In genomic region chr3:20811006-20811405, GRCh38 we compare ENCODE assay signal across 35 cellular contexts.
"Had no signal": no experiment of that assay in that cellular context is flagged by ENCODE, and none has a peak within 500 bp of the region (broad histone marks: within the 10 kb centered on the region; RNA-seq: fewer than 3 reads in every experiment).

No MANE protein-coding gene starts in this region.

- H3K4me3 Mint-ChIP-seq: activated B cell treated with CpG ODN at 0.5 μM for 24 hours; activated CD4-positive, alpha-beta memory T cell treated with anti-CD3 and anti-CD28 coated beads for 36 hours; activated CD4-positive, alpha-beta T cell treated with anti-CD3 and anti-CD28 coated beads, Interleukin-2, amount 10 ng/mL, durations not matched to agents 24 days and 14 days; activated CD8-positive, alpha-beta T cell treated with anti-CD3 and anti-CD28 coated beads for 36 hours; activated naive CD4-positive, alpha-beta T cell treated with anti-CD3 and anti-CD28 coated beads for 36 hours; activated naive CD8-positive, alpha-beta T cell treated with anti-CD3 and anti-CD28 coated beads for 36 hours; activated T-cell treated with anti-CD3 and anti-CD28 coated beads, Interleukin-2, amount 50 U/mL, for 4 hours; activated T-cell treated with anti-CD3 and anti-CD28 coated beads, Interleukin-2, amount 50 U/mL, for 72 hours; activated T-helper 1 cell treated with anti-CD3 and anti-CD28 coated beads, Interleukin-12 subunit alpha, Interleukin-12 subunit beta, Interleukin-2, Interleukin-4 antibody, amounts not matched to agents 30 ng/mL and 10 ng/mL and 1 ng/mL, durations not matched to agents 14 hours and 24 hours and 36 hours; activated T-helper 17 cell treated with anti-CD3 and anti-CD28 coated beads, Interleukin-2, amount 50 U/mL, for 72 hours; T-helper 1 cell treated with Interleukin-12 subunit alpha and Interleukin-12 subunit beta and Interleukin-4 antibody, amounts not matched to agents 30 μg/mL and 1 μg/mL, for 36 hours; T-helper 2 cell treated with Interferon-gamma antibody and Interleukin-4, amounts not matched to agents 5 μg/mL and 100 μg/mL, for 36 hours had no signal

- H3K4me3 ChIP-seq: adrenal gland, body of pancreas, breast epithelium had no signal

- DNase-seq: activated B cell treated with CpG ODN at 0.5 μM for 24 hours; activated CD4-positive, alpha-beta memory T cell treated with anti-CD3 and anti-CD28 coated beads for 36 hours; activated CD4-positive, alpha-beta T cell treated with anti-CD3 and anti-CD28 coated beads for 4 hours; activated CD4-positive, alpha-beta T cell treated with anti-CD3 and anti-CD28 coated beads, Interleukin-2, amount 10 ng/mL, durations not matched to agents 24 days and 14 days; activated CD4-positive, alpha-beta T cell treated with anti-CD3 and anti-CD28 coated beads, Interleukin-2, amount 50 U/mL, for 1 hour; activated CD4-positive, alpha-beta T cell treated with anti-CD3 and anti-CD28 coated beads, Interleukin-2, amount 50 U/mL, for 4 hours; activated CD4-positive, CD25-positive, alpha-beta regulatory T cell treated with anti-CD3 and anti-CD28 coated beads, Interleukin-2, amount 50 U/mL, for 72 hours; activated CD8-positive, alpha-beta memory T cell treated with anti-CD3 and anti-CD28 coated beads, Interleukin-2, amount 50 U/mL, for 4 hours; activated CD8-positive, alpha-beta T cell treated with anti-CD3 and anti-CD28 coated beads for 36 hours; activated effector memory CD4-positive, alpha-beta T cell treated with anti-CD3 and anti-CD28 coated beads, Interleukin-2, amount 50 U/mL, for 16 hours; activated gamma-delta T cell treated with Interleukin-2 at 50 U/mL for 16 hours; activated naive CD4-positive, alpha-beta T cell; activated naive CD4-positive, alpha-beta T cell treated with anti-CD3 and anti-CD28 coated beads for 36 hours; activated naive CD4-positive, alpha-beta T cell treated with anti-CD3 and anti-CD28 coated beads, Interleukin-2, amount 50 U/mL, for 16 hours; activated naive CD8-positive, alpha-beta T cell treated with anti-CD3 and anti-CD28 coated beads for 36 hours; activated T-cell treated with anti-CD3 and anti-CD28 coated beads for 4 hours; activated T-cell treated with anti-CD3 and anti-CD28 coated beads, Interleukin-2, amount 50 U/mL, for 1 hour; activated T-cell treated with anti-CD3 and anti-CD28 coated beads, Interleukin-2, amount 50 U/mL, for 4 hours; activated T-cell treated with anti-CD3 and anti-CD28 coated beads, Interleukin-2, amount 50 U/mL, for 72 hours; adrenal gland; amniotic stem cell; aorta; body of pancreas; brain microvascular endothelial cell; central memory CD4-positive, alpha-beta T cell; T-helper 2 cell; T-helper 9 cell had no signal

- H3K27ac Mint-ChIP-seq: activated B cell treated with CpG ODN at 0.5 μM for 24 hours; activated CD4-positive, alpha-beta memory T cell treated with anti-CD3 and anti-CD28 coated beads for 36 hours; activated CD4-positive, alpha-beta T cell treated with anti-CD3 and anti-CD28 coated beads, Interleukin-2, amount 10 ng/mL, durations not matched to agents 24 days and 14 days; activated CD8-positive, alpha-beta T cell treated with anti-CD3 and anti-CD28 coated beads for 36 hours; activated naive CD4-positive, alpha-beta T cell treated with anti-CD3 and anti-CD28 coated beads for 36 hours; activated naive CD4-positive, alpha-beta T cell treated with anti-CD3 and anti-CD28 coated beads, Interleukin-2, amount 50 U/mL, for 72 hours; activated naive CD8-positive, alpha-beta T cell treated with anti-CD3 and anti-CD28 coated beads for 36 hours; activated T-cell treated with anti-CD3 and anti-CD28 coated beads, Interleukin-2, amount 50 U/mL, for 72 hours; activated T-helper 1 cell treated with anti-CD3 and anti-CD28 coated beads, Interleukin-12 subunit alpha, Interleukin-12 subunit beta, Interleukin-2, Interleukin-4 antibody, amounts not matched to agents 30 ng/mL and 10 ng/mL and 1 ng/mL, durations not matched to agents 14 hours and 24 hours and 36 hours; activated T-helper 17 cell treated with anti-CD3 and anti-CD28 coated beads, Interleukin-2, amount 50 U/mL, for 72 hours; T-helper 1 cell treated with Interleukin-12 subunit alpha and Interleukin-12 subunit beta and Interleukin-4 antibody, amounts not matched to agents 30 μg/mL and 1 μg/mL, for 36 hours; T-helper 2 cell treated with Interferon-gamma antibody and Interleukin-4, amounts not matched to agents 5 μg/mL and 100 μg/mL, for 36 hours had no signal

- ATAC-seq: activated CD8-positive, alpha-beta T cell treated with anti-CD3 and anti-CD28 coated beads for 36 hours; activated naive CD4-positive, alpha-beta T cell treated with anti-CD3 and anti-CD28 coated beads, Interleukin-2, amount 50 U/mL, for 72 hours; activated T-cell treated with anti-CD3 and anti-CD28 coated beads, Interleukin-2, amount 50 U/mL, for 4 hours; activated T-cell treated with anti-CD3 and anti-CD28 coated beads, Interleukin-2, amount 50 U/mL, for 72 hours; activated T-helper 17 cell treated with anti-CD3 and anti-CD28 coated beads, Interleukin-2, amount 50 U/mL, for 72 hours; body of pancreas had no signal

- H3K27me3 Mint-ChIP-seq: activated B cell treated with CpG ODN at 0.5 μM for 24 hours; activated CD4-positive, alpha-beta memory T cell treated with anti-CD3 and anti-CD28 coated beads for 36 hours; activated CD4-positive, alpha-beta T cell treated with anti-CD3 and anti-CD28 coated beads, Interleukin-2, amount 10 ng/mL, durations not matched to agents 24 days and 14 days; activated CD8-positive, alpha-beta T cell treated with anti-CD3 and anti-CD28 coated beads for 36 hours; activated naive CD8-positive, alpha-beta T cell treated with anti-CD3 and anti-CD28 coated beads for 36 hours; activated T-helper 17 cell treated with anti-CD3 and anti-CD28 coated beads, Interleukin-2, amount 50 U/mL, for 72 hours had no signal

- H3K27me3 ChIP-seq: adrenal gland, body of pancreas, brain microvascular endothelial cell, breast epithelium had no signal

- H3K4me1 ChIP-seq: adrenal gland, body of pancreas, breast epithelium had no signal

- H3K9me3 ChIP-seq: adrenal gland, body of pancreas, breast epithelium had no signal

- H3K27ac ChIP-seq: adrenal gland, body of pancreas, brain microvascular endothelial cell, breast epithelium, VCaP had no signal

- H3K36me3 ChIP-seq: adrenal gland, brain microvascular endothelial cell, breast epithelium had no signal

- H3K36me3 Mint-ChIP-seq: activated CD4-positive, alpha-beta memory T cell treated with anti-CD3 and anti-CD28 coated beads for 36 hours had no signal

- H3K4me1 Mint-ChIP-seq: activated B cell treated with CpG ODN at 0.5 μM for 24 hours; activated CD4-positive, alpha-beta T cell treated with anti-CD3 and anti-CD28 coated beads, Interleukin-2, amount 10 ng/mL, durations not matched to agents 24 days and 14 days; activated naive CD8-positive, alpha-beta T cell treated with anti-CD3 and anti-CD28 coated beads for 36 hours; activated T-helper 17 cell treated with anti-CD3 and anti-CD28 coated beads, Interleukin-2, amount 50 U/mL, for 72 hours had no signal

- FAIRE-seq: TTC549 had no signal
